In the genomic region with DNA sequence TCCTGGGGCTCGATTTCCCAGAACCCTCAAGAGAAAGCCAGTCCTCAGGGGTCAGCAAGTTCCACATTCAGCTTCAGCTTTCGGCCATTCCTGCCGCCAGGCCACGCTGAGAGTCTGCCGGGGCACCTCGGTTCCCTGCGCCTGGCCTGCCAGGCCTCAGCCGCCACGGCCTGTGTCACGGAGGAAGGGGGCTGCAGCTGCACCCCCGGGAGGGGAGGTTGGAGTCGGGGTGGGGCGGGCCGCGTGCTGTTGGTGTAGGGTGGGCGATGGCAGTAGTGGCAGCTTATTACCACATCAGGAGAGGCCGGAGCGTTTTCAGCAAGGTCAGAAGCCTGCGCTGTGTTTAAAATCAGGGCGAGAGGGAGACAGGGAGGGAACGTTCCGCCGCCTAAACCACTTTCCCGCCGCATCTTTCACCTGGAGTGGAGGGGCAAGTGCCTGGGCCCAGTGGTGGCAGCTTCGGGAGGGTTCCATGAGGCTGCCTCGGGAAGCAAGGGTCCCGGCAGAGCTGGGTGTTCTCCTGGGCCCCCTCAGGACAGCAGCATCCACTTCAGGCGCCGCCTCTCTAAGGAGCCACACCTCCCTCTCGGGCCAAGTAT, we compare ENCODE assay signal across 1 cellular context.
TF ChIP-seq lines count a peak whose summit lies in the region.

No MANE protein-coding gene starts in this region.

TF ChIP-seq in H1, 55 proteins besides CTCF, POLR2A, EP300 and RAD21:
- TF ChIP-seq TEAD4 (IDR thresholded peaks at IDR 0.05; ENCODE audit: low read depth, low read length) = no peak
- no peak for TF ChIP-seq SUZ12 (IDR thresholded peaks at IDR 0.05; ENCODE audit: low read length)
- TF ChIP-seq E2F6 (IDR thresholded peaks at IDR 0.05) = peak; percentile 50; the same call in 1 of the 2 replicates
